ENCODE assay signal across 18 cellular contexts in genomic region chr16:31199430-31200041, GRCh38. TPM values are rescaled to one million over a fixed set of nuclear protein-coding genes. Genes with fewer than 3 reads are reported as not detected.
DNase-seq lines count a peak whose midpoint lies in the region; ATAC-seq and TF ChIP-seq lines count a peak whose summit lies in the region.
"Had no signal": no experiment of that assay in that cellular context is flagged by ENCODE, and none has a peak within 500 bp of the region (broad histone marks: within the 10 kb centered on the region; RNA-seq: fewer than 3 reads in every experiment).

No MANE protein-coding gene starts in this region.

- no peak for TF ChIP-seq CTCF in Caco-2 (IDR thresholded peaks at IDR 0.05; ENCODE audit: insufficient read depth in 1 of 2, low read depth in 1 of 2, low read length in 1 of 2, severe bottlenecking in 1 of 2, unreplicated experiment in 1 of 2)
- no peak for TF ChIP-seq CTCF in activated CD8-positive, alpha-beta T cell treated with anti-CD3 and anti-CD28 coated beads for 36 hours (IDR thresholded peaks at IDR 0.05)

- peaks cover 22% of the 10 kb centered on the region for H3K4me1 Mint-ChIP-seq in Caco-2 (ENCODE audit: low read depth, unreplicated experiment)
- H3K4me1 Mint-ChIP-seq in activated CD8-positive, alpha-beta T cell treated with anti-CD3 and anti-CD28 coated beads for 36 hours (ENCODE audit: low read depth) = peaks cover 52% of the 10 kb centered on the region
- H3K4me1 Mint-ChIP-seq in immature natural killer cell = peaks cover 65 to 74% of the 10 kb centered on the region in 2 donors

- DNase-seq in Caco-2 (no peak), immature natural killer cell (no peak), inferior parietal cortex (ENCODE audit: extremely low spot score) (no peak), NCI-H187 (lab: John Stamatoyannopoulos, UW) (no peak)
- DNase-seq in activated CD8-positive, alpha-beta T cell treated with anti-CD3 and anti-CD28 coated beads for 36 hours = no peak
- no peak for DNase-seq in stimulated activated naive CD4-positive, alpha-beta T cell treated with Interleukin-2 at 50 U/mL for 16 hours (lab: John Stamatoyannopoulos, UW)
- DNase-seq: BE2C, islet precursor cell, Kasumi-1, NCI-H1436, SJCRH30, small intestine had no signal

- peak overlapping the region; percentile 98 for H3K4me2 ChIP-seq in BLaER1

- peaks cover 77% of the 10 kb centered on the region for H3K36me3 Mint-ChIP-seq in Caco-2 (ENCODE audit: insufficient read depth, unreplicated experiment)
- H3K36me3 Mint-ChIP-seq in activated CD8-positive, alpha-beta T cell treated with anti-CD3 and anti-CD28 coated beads for 36 hours (ENCODE audit: low read depth) = peaks cover 34% of the 10 kb centered on the region
- H3K36me3 Mint-ChIP-seq in immature natural killer cell = peaks cover 0 to 20% (median 16%) of the 10 kb centered on the region in 3 donors

- no peaks in the 10 kb centered on the region for H3K27me3 Mint-ChIP-seq in Caco-2 (ENCODE audit: insufficient read depth, unreplicated experiment)
- H3K27me3 Mint-ChIP-seq in activated CD8-positive, alpha-beta T cell treated with anti-CD3 and anti-CD28 coated beads for 36 hours = no peaks in the 10 kb centered on the region
- peaks cover 4 to 16% (median 10%) of the 10 kb centered on the region in 3 donors for H3K27me3 Mint-ChIP-seq in immature natural killer cell (ENCODE audit: low read depth in 3 of 3)

- CTCF ChIA-PET in Caco-2 (lab: Charles Lee) = interaction anchor here (0.5 to 1.0 kb wide), 2 partner anchors 43 to 57 kb away, joined by 3 read pairs; no protein-coding TSS in a partner anchor
- CTCF ChIA-PET in activated CD8-positive, alpha-beta T cell treated with anti-CD3 and anti-CD28 coated beads for 36 hours (lab: Charles Lee) = interaction anchor here (1.6 to 2.0 kb wide), 2 partner anchors 12 to 58 kb away, joined by 4 read pairs; no protein-coding TSS in a partner anchor

- H3K27me3 ChIP-seq in BLaER1 = no peaks in the 10 kb centered on the region
- H3K27me3 ChIP-seq in Caco-2 (replicated peaks; ENCODE audit: control insufficient read depth, insufficient read depth, low read length) = no peaks in the 10 kb centered on the region
- H3K27me3 ChIP-seq: SJCRH30, vagina had no signal

- ATAC-seq in activated CD8-positive, alpha-beta T cell treated with anti-CD3 and anti-CD28 coated beads for 36 hours = no peak
- ATAC-seq in HG02840 (IDR thresholded peaks at IDR 0.05; ENCODE audit: low FRiP score, unreplicated experiment) = no peak
- ATAC-seq: esophagus mucosa had no signal

- H3K4me3 Mint-ChIP-seq in Caco-2 (ENCODE audit: unreplicated experiment) (no peak overlapping the region), immature natural killer cell (peak overlapping the region; percentile 1 to 55 (median 40))
- H3K4me3 Mint-ChIP-seq in activated CD8-positive, alpha-beta T cell treated with anti-CD3 and anti-CD28 coated beads for 36 hours = no peak overlapping the region

- no peak overlapping the region for H3K9ac ChIP-seq in BLaER1
- H3K9ac ChIP-seq: parathyroid adenoma had no signal

- H3K4me3 ChIP-seq in BLaER1 (no peak overlapping the region), Caco-2 (ENCODE audit: low read depth, low read length) (no peak overlapping the region)
- H3K4me3 ChIP-seq: SJCRH30, vagina had no signal

- intact Hi-C loops in Caco-2 (cut with micrococcal nuclease; ENCODE audit: unreplicated experiment) = loop anchor here (5.0 to 10.0 kb wide), 2 partner anchors 95 to 243 kb away; partner anchors contain the start of gene ZNF843
- intact Hi-C loops in activated CD8-positive, alpha-beta T cell treated with anti-CD3 and anti-CD28 coated beads for 36 hours (cut with micrococcal nuclease) = loop anchor here (10.0 kb wide), 1 partner anchor 245 kb away; the partner anchor contains the start of gene ZNF843

- H3K27ac Mint-ChIP-seq in Caco-2 (ENCODE audit: unreplicated experiment) (peak overlapping the region; percentile 30), immature natural killer cell (peak overlapping the region; percentile 37 to 82 (median 62))
- H3K27ac Mint-ChIP-seq in activated CD8-positive, alpha-beta T cell treated with anti-CD3 and anti-CD28 coated beads for 36 hours = peak overlapping the region; percentile 54

- BruUV-seq in Caco-2 (replicated peaks; lab: Mats Ljungman, UMichigan) = no TSS peak

- H3K4me1 ChIP-seq in BLaER1 (peaks cover 59% of the 10 kb centered on the region), Caco-2 (no peaks in the 10 kb centered on the region; the same call in 1 of the 2 replicates)
- H3K4me1 ChIP-seq: BE2C, parathyroid adenoma, SJCRH30 had no signal

- no peaks in the 10 kb centered on the region for H3K9me3 Mint-ChIP-seq in Caco-2 (ENCODE audit: unreplicated experiment)
- no peaks in the 10 kb centered on the region for H3K9me3 Mint-ChIP-seq in activated CD8-positive, alpha-beta T cell treated with anti-CD3 and anti-CD28 coated beads for 36 hours
- no peaks in the 10 kb centered on the region for H3K9me3 Mint-ChIP-seq in immature natural killer cell

- no peak overlapping the region for H3K27ac ChIP-seq in BLaER1
- H3K27ac ChIP-seq: parathyroid adenoma, SJCRH30, vagina had no signal

- peaks cover 71% of the 10 kb centered on the region for H4K20me1 ChIP-seq in BLaER1

- H3K9me3 ChIP-seq in BLaER1 (no peaks in the 10 kb centered on the region), Caco-2 (no peaks in the 10 kb centered on the region)
- H3K9me3 ChIP-seq: BE2C, SJCRH30, vagina had no signal

- peaks cover 58% of the 10 kb centered on the region for H3K36me3 ChIP-seq in BLaER1
- H3K36me3 ChIP-seq in Caco-2 (ENCODE audit: control insufficient read depth, insufficient read depth, low read length) = no peaks in the 10 kb centered on the region; the same call in 1 of the 2 replicates

- POLR2A ChIA-PET in Caco-2 (lab: Charles Lee) = no interaction called here
- POLR2A ChIA-PET in activated CD8-positive, alpha-beta T cell treated with anti-CD3 and anti-CD28 coated beads for 36 hours (lab: Charles Lee) = interaction anchor here (0.6 to 17.2 kb wide), 9 partner anchors 7 to 201 kb away, joined by 3 to 482 read pairs (median 6); partner anchors contain the start of genes FUS, PYDC1 and TRIM72

RNA-seq across cellular contexts. Expression of gene PYCARD, which starts 3.0 kb away (rescaled TPM):
- 0.49 and 0.84 TPM in 2 replicates for total RNA-seq in Caco-2 (2022)
- total RNA-seq in activated CD8-positive, alpha-beta T cell treated with anti-CD3 and anti-CD28 coated beads for 36 hours = 1 to 10 TPM; 5.9 to 6.1 TPM
- polyA plus RNA-seq in immature natural killer cell = 100 to 1,000 TPM in 2 of 3 donors, 10 to 100 TPM in 1; 91.2 to 133 (median 118) TPM
- total RNA-seq: SJCRH30 had no signal

RNA-seq across cellular contexts. Expression of gene TRIM72, which starts 14.4 kb away (rescaled TPM):
- 0.07 TPM in 2 replicates for total RNA-seq in Caco-2 (2022)
- not detected for total RNA-seq in activated CD8-positive, alpha-beta T cell treated with anti-CD3 and anti-CD28 coated beads for 36 hours
- not detected for polyA plus RNA-seq in immature natural killer cell
- total RNA-seq: vagina had no signal

RNA-seq across cellular contexts. Expression of gene PYDC1, which starts 17.4 kb away (rescaled TPM):
- total RNA-seq in Caco-2 (2022) = not detected in 2 replicates
- not detected for total RNA-seq in activated CD8-positive, alpha-beta T cell treated with anti-CD3 and anti-CD28 coated beads for 36 hours
- polyA plus RNA-seq in immature natural killer cell = not detected
- total RNA-seq: esophagus mucosa, mesenteric fat pad, SJCRH30, vagina had no signal
- polyA plus RNA-seq: small intestine had no signal

RNA-seq across cellular contexts. Expression of gene FUS, which starts 19.6 kb away (rescaled TPM):
- total RNA-seq in Caco-2 (2022) = 489 and 490 TPM in 2 replicates
- 100 to 1,000 TPM; 486 to 533 TPM for total RNA-seq in activated CD8-positive, alpha-beta T cell treated with anti-CD3 and anti-CD28 coated beads for 36 hours
- 100 to 1,000 TPM in 1 of 3 donors, 10 to 100 TPM in 2; 73.4 to 169 (median 87.4) TPM for polyA plus RNA-seq in immature natural killer cell

RNA-seq across cellular contexts. Expression of gene PRSS36, which starts 49.7 kb away (rescaled TPM):
- total RNA-seq in Caco-2 (2022) = 1.4 and 1.6 TPM in 2 replicates
- total RNA-seq in activated CD8-positive, alpha-beta T cell treated with anti-CD3 and anti-CD28 coated beads for 36 hours = under 1 TPM; 0.18 to 0.72 TPM
- polyA plus RNA-seq in immature natural killer cell = 1 to 10 TPM; 3.4 to 8.6 (median 6.9) TPM

Comparison
In these comparisons a context has a peak if more than half of its experiments do, and no peak if none do; other contexts are left out.
1. H3K4me3 Mint-ChIP-seq: peak in immature natural killer cell (5 of 5); none in Caco-2 (single experiment) and activated CD8-positive, alpha-beta T cell treated with anti-CD3 and anti-CD28 coated beads for 36 hours (single experiment).
2. Peak in every context shown above with its lines, with median percentiles within 50 percentile points of each other: H3K27ac Mint-ChIP-seq.